ENCODE assay signal across 12 cellular contexts in the genomic region with DNA sequence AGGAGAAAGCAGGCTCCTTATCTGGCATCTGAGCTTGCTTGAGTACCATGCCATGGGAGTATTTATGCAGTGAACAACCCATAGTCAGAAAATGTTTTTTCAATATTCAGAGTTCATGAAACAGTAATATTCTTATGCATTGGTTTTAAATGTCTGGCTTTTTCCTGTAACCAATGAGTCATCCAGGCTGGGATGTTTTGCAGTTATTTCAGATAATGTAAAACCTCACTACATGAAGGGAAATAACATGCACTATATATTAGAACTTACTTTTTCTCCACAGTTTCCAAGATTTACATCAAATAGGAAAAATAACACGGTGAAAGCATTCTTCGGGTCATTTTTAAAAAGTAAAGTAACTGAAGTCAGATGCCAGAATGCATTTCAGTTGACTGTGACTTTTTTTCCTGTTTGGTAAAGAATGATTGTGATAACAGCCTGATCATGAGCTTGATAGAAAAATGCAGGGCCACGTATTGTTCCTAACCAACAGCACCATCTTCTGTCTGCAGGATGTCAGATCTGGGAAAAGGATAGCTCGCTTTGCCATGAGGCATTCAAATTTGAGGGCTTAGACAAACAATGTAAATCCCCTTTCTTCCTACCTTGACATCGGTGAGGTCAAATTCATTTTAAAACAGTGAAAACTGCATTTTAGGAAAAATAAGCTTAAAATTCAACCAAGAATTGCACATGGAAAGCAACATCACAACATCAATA.
A peak's percentile ranks its signal among the peaks of the same experiment; 100 is the strongest.
DNase-seq lines count a peak whose midpoint lies in the region; ATAC-seq and TF ChIP-seq lines count a peak whose summit lies in the region.
"Had no signal": no experiment of that assay in that cellular context is flagged by ENCODE, and none has a peak within 500 bp of the region (broad histone marks: within the 10 kb centered on the region; RNA-seq: fewer than 3 reads in every experiment).

No MANE protein-coding gene starts in this region.

- BruUV-seq in mammary epithelial cell (replicated peaks; lab: Mats Ljungman, UMichigan) = no TSS peak

- no peak overlapping the region for H3K9ac ChIP-seq in mammary epithelial cell (ENCODE audit: insufficient read depth, low read length)

- dilution Hi-C loops in mammary epithelial cell (cut with HindIII; ENCODE audit: low sequenced_read_pairs) = no loop called here

- H3K4me3 ChIP-seq in mammary epithelial cell (replicated peaks in 1 of 3; ENCODE audit: insufficient read depth in 1 of 3, low read depth in 2 of 3, low read length in 3 of 3) (no peak overlapping the region), tibial artery (no peak overlapping the region)
- H3K4me3 ChIP-seq: esophagus squamous epithelium, spleen had no signal

- H2AFZ ChIP-seq in mammary epithelial cell (ENCODE audit: low read depth, low read length) = no peak overlapping the region

- H3K4me1 ChIP-seq in mammary epithelial cell (ENCODE audit: insufficient read depth, low read length) = no peaks in the 10 kb centered on the region
- no peaks in the 10 kb centered on the region for H3K4me1 ChIP-seq in tibial artery
- H3K4me1 ChIP-seq: esophagus squamous epithelium, spleen had no signal

- in situ Hi-C loops in mammary epithelial cell (cut with MboI; ENCODE audit: low sequenced_read_pairs in 2 of 2) = no loop called here

- no peak overlapping the region for H3K4me2 ChIP-seq in mammary epithelial cell (ENCODE audit: insufficient read depth, low read depth, low read length)

- peaks cover 2% of the 10 kb centered on the region for H3K27me3 ChIP-seq in mammary epithelial cell (ENCODE audit: insufficient read depth, low read length)
- H3K27me3 ChIP-seq in tibial artery = no peaks in the 10 kb centered on the region
- H3K27me3 ChIP-seq: esophagus squamous epithelium, spleen had no signal

- DNase-seq in ELR (ENCODE audit: low read depth) (peak; percentile 69), NCI-H1092 treated with DMSO at 0.1 percent for 48 hours (lab: John Stamatoyannopoulos, UW) (peak; percentile 87), mammary epithelial cell (peak; percentile 16), mucosa of gallbladder (ENCODE audit: low spot score) (peak; percentile 11), tibial artery (no peak)
- no peak for DNase-seq in activated naive CD4-positive, alpha-beta T cell treated with Interleukin-2 at 50 U/mL for 16 hours
- DNase-seq: esophagus squamous epithelium, spleen had no signal

- intact Hi-C loops in mammary epithelial cell (cut with micrococcal nuclease) = no loop called here
- intact Hi-C loops in tibial artery (cut with DNase I; ENCODE audit: low total_unique reads) = no loop called here

- H3K9me3 ChIP-seq in mammary epithelial cell (replicated peaks; ENCODE audit: insufficient read depth, low read length) = no peaks in the 10 kb centered on the region
- no peaks in the 10 kb centered on the region for H3K9me3 ChIP-seq in tibial artery
- H3K9me3 ChIP-seq: esophagus squamous epithelium, spleen had no signal

- no peaks in the 10 kb centered on the region for H3K79me2 ChIP-seq in mammary epithelial cell (ENCODE audit: insufficient read depth, low read length)

- no peaks in the 10 kb centered on the region for H4K20me1 ChIP-seq in mammary epithelial cell (ENCODE audit: insufficient read depth, low read length)

- ATAC-seq in GM21825 (IDR thresholded peaks at IDR 0.05; ENCODE audit: unreplicated experiment) = no peak
- no peak for ATAC-seq in HG02884 (IDR thresholded peaks at IDR 0.05; ENCODE audit: unreplicated experiment)
- ATAC-seq: activated CD4-positive, CD25-positive, alpha-beta regulatory T cell treated with anti-CD3 and anti-CD28 coated beads, Interleukin-2, amount 50 U/mL, for 24 hours had no signal

- peak; percentile 29 to 54 for TF ChIP-seq CTCF in mammary epithelial cell (conservative IDR thresholded peaks at IDR 0.05 in 1 of 2, IDR thresholded peaks at IDR 0.05 in 1 of 2; ENCODE audit: extremely low read depth in 1 of 2, insufficient read depth in 1 of 2, low read depth in 1 of 2, low read length in 2 of 2)
- no peak for TF ChIP-seq CTCF in tibial artery (IDR thresholded peaks at IDR 0.05)

- 62% methylated on average over 5 of the region's 5 CpGs for WGBS in mammary epithelial cell (ENCODE audit: low coverage, missing lambda C conversion rate)

- H3K27ac ChIP-seq in mammary epithelial cell (ENCODE audit: insufficient read depth, low read depth, low read length) (no peak overlapping the region), tibial artery (no peak overlapping the region)
- H3K27ac ChIP-seq: esophagus squamous epithelium, HL-60, spleen had no signal

- H3K36me3 ChIP-seq in mammary epithelial cell (ENCODE audit: insufficient read depth, low read length) (no peaks in the 10 kb centered on the region), tibial artery (no peaks in the 10 kb centered on the region)
- H3K36me3 ChIP-seq: esophagus squamous epithelium, spleen had no signal

- CTCF ChIA-PET in mammary epithelial cell (lab: Charles Lee; ENCODE audit: low non-redundant PET) = interaction anchor here (0.5 to 0.7 kb wide), 4 partner anchors 618 to 1011 kb away, joined by 3 to 5 read pairs (median 3); no protein-coding TSS in a partner anchor

Comparison
In these comparisons a context has a peak if more than half of its experiments do, and no peak if none do; other contexts are left out.
1. DNase-seq: peak in ELR (single experiment), NCI-H1092 treated with DMSO at 0.1 percent for 48 hours (single experiment), mammary epithelial cell (single experiment) and mucosa of gallbladder (single experiment); none in activated naive CD4-positive, alpha-beta T cell treated with Interleukin-2 at 50 U/mL for 16 hours (single experiment) and tibial artery (0 of 2).
2. CTCF ChIP-seq: peak in mammary epithelial cell (2 of 2); none in tibial artery (0 of 2).